ENCODE assay signal across 13 cellular contexts in genomic region chr2:30371772-30372373, GRCh38.
DNase-seq lines count a peak whose midpoint lies in the region; TF ChIP-seq lines count a peak whose summit lies in the region.
"Had no signal": no experiment of that assay in that cellular context is flagged by ENCODE, and none has a peak within 500 bp of the region (broad histone marks: within the 10 kb centered on the region; RNA-seq: fewer than 3 reads in every experiment).

No MANE protein-coding gene starts in this region.

- 18 to 30% methylated on average over 6 of the region's 6 CpGs for WGBS in GM23248 (ENCODE audit: low coverage in 1 of 2, low lambda C conversion rate in 2 of 2, missing lambda C conversion rate in 2 of 2), 2 experiments
- WGBS in esophagus muscularis mucosa = 71% methylated on average over 6 of the region's 6 CpGs

- H4K20me1 ChIP-seq in GM23248 (ENCODE audit: insufficient read depth) = no peaks in the 10 kb centered on the region

- H3K27me3 Mint-ChIP-seq in activated T-cell treated with anti-CD3 and anti-CD28 coated beads, Interleukin-2, amount 50 U/mL, for 24 hours = no peaks in the 10 kb centered on the region
- H3K27me3 Mint-ChIP-seq: central memory CD8-positive, alpha-beta T cell had no signal

- no peak for TF ChIP-seq CTCF in esophagus muscularis mucosa (IDR thresholded peaks at IDR 0.05)
- TF ChIP-seq CTCF in dorsolateral prefrontal cortex (IDR thresholded peaks at IDR 0.05 in 54 of 56, conservative IDR thresholded peaks at IDR 0.05 in 2 of 56; ENCODE audit: low read depth in 1 of 56, partially characterized antibody in 56 of 56) = no peak

- H3K36me3 ChIP-seq in GM23248 (ENCODE audit: low read depth) = no peaks in the 10 kb centered on the region
- no peaks in the 10 kb centered on the region for H3K36me3 ChIP-seq in esophagus muscularis mucosa
- H3K36me3 ChIP-seq: right lobe of liver had no signal

- no peak for DNase-seq in activated T-cell treated with anti-CD3 and anti-CD28 coated beads, Interleukin-2, amount 50 U/mL, for 24 hours
- no peak for DNase-seq in activated T-cell treated with anti-CD3 and anti-CD28 coated beads, Interleukin-2, amount 50 U/mL, for 1 hour
- peak; percentile 84 for DNase-seq in GM23248
- DNase-seq in esophagus muscularis mucosa (ENCODE audit: extremely low spot score) = no peak
- peak; percentile 38 for DNase-seq in stimulated activated CD8-positive, alpha-beta memory T cell treated with anti-CD3 and anti-CD28 coated beads, Interleukin-4, amount 100 ng/mL, for 48 hours
- DNase-seq in D341Med (ENCODE audit: low spot score) = no peak
- no peak for DNase-seq in dorsolateral prefrontal cortex
- no peak for DNase-seq in SW 1271 (lab: John Stamatoyannopoulos, UW)
- DNase-seq: NCI-H2171 treated with DMSO at 0.1 percent for 48 hours, right lobe of liver had no signal

- H3K4me1 Mint-ChIP-seq in activated T-cell treated with anti-CD3 and anti-CD28 coated beads, Interleukin-2, amount 50 U/mL, for 24 hours (ENCODE audit: low read depth) = peaks cover 46% of the 10 kb centered on the region
- H3K4me1 Mint-ChIP-seq: central memory CD8-positive, alpha-beta T cell; neural crest cell had no signal

- H3K27ac ChIP-seq in GM23248 (peak overlapping the region; percentile 92), esophagus muscularis mucosa (replicated peaks in 1 of 4) (peak overlapping the region in 3 of 4 donors; percentile 4 to 42 (median 27)), dorsolateral prefrontal cortex (no peak overlapping the region)
- H3K27ac ChIP-seq: right lobe of liver had no signal

- H3K79me2 ChIP-seq in GM23248 (ENCODE audit: insufficient read depth) = no peaks in the 10 kb centered on the region

- peaks cover 41% of the 10 kb centered on the region for H3F3A ChIP-seq in GM23248 (ENCODE audit: insufficient read depth)

- H3K9me2 ChIP-seq in GM23248 (ENCODE audit: insufficient read depth) = no peaks in the 10 kb centered on the region

- H3K4me2 ChIP-seq in GM23248 (ENCODE audit: unreplicated experiment) = no peak overlapping the region

- no peak overlapping the region for H3K4me3 ChIP-seq in GM23248
- H3K4me3 ChIP-seq in esophagus muscularis mucosa = no peak overlapping the region
- no peak overlapping the region for H3K4me3 ChIP-seq in dorsolateral prefrontal cortex
- H3K4me3 ChIP-seq: right lobe of liver had no signal

- intact Hi-C loops in esophagus muscularis mucosa (cut with DNase I) = no loop called here
- intact Hi-C loops in dorsolateral prefrontal cortex (cut with DNase I) = no loop called here

- TF ChIP-seq EP300 in esophagus muscularis mucosa (IDR thresholded peaks at IDR 0.05) = no peak

- H2AFZ ChIP-seq in GM23248 = no peak overlapping the region

- peak overlapping the region; percentile 78 for H3K27ac Mint-ChIP-seq in activated T-cell treated with anti-CD3 and anti-CD28 coated beads, Interleukin-2, amount 50 U/mL, for 24 hours
- H3K27ac Mint-ChIP-seq: stimulated activated naive B cell treated with anti-CD40 and anti-IgM and Interleukin-4, amounts not matched to agents 10 μg/mL and 1 μg/mL and 100 μg/mL, for 72 hours had no signal

- H3K9me3 Mint-ChIP-seq in activated T-cell treated with anti-CD3 and anti-CD28 coated beads, Interleukin-2, amount 50 U/mL, for 24 hours = no peaks in the 10 kb centered on the region
- H3K9me3 Mint-ChIP-seq: central memory CD8-positive, alpha-beta T cell; neural crest cell had no signal

- TF ChIP-seq POLR2A in esophagus muscularis mucosa (IDR thresholded peaks at IDR 0.05; ENCODE audit: low read depth) = no peak

- H3K36me3 Mint-ChIP-seq in activated T-cell treated with anti-CD3 and anti-CD28 coated beads, Interleukin-2, amount 50 U/mL, for 24 hours (ENCODE audit: low read depth) = no peaks in the 10 kb centered on the region
- H3K36me3 Mint-ChIP-seq: stimulated activated naive B cell treated with anti-CD40 and anti-IgM and Interleukin-4, amounts not matched to agents 10 μg/mL and 1 μg/mL and 100 μg/mL, for 72 hours had no signal

- H3K27me3 ChIP-seq in GM23248 (replicated peaks; ENCODE audit: insufficient read depth) = no peaks in the 10 kb centered on the region
- H3K27me3 ChIP-seq in esophagus muscularis mucosa = no peaks in the 10 kb centered on the region
- peaks cover 0 to 10% (median 0%) of the 10 kb centered on the region in 45 donors for H3K27me3 ChIP-seq in dorsolateral prefrontal cortex
- H3K27me3 ChIP-seq: right lobe of liver had no signal

- peak overlapping the region; percentile 39 for H3K9ac ChIP-seq in GM23248

- H3K4me1 ChIP-seq in GM23248 (ENCODE audit: insufficient read depth) (peaks cover 59% of the 10 kb centered on the region), esophagus muscularis mucosa (peaks cover 6 to 26% (median 20%) of the 10 kb centered on the region in 4 donors)
- H3K4me1 ChIP-seq: right lobe of liver had no signal

- no peak overlapping the region for H3K4me3 Mint-ChIP-seq in activated T-cell treated with anti-CD3 and anti-CD28 coated beads, Interleukin-2, amount 50 U/mL, for 24 hours
- H3K4me3 Mint-ChIP-seq: central memory CD8-positive, alpha-beta T cell; neural crest cell; stimulated activated naive B cell treated with anti-CD40 and anti-IgM and Interleukin-4, amounts not matched to agents 10 μg/mL and 1 μg/mL and 100 μg/mL, for 72 hours had no signal

- no peaks in the 10 kb centered on the region for H3K9me3 ChIP-seq in GM23248 (ENCODE audit: low read depth)
- H3K9me3 ChIP-seq in esophagus muscularis mucosa = no peaks in the 10 kb centered on the region
- H3K9me3 ChIP-seq: right lobe of liver had no signal

- in situ Hi-C loops in GM23248 (cut with MboI) = no loop called here

Comparison
In these comparisons a context has a peak if more than half of its experiments do, and no peak if none do; other contexts are left out.
1. DNase-seq: peak in GM23248 (single experiment) and stimulated activated CD8-positive, alpha-beta memory T cell treated with anti-CD3 and anti-CD28 coated beads, Interleukin-4, amount 100 ng/mL, for 48 hours (single experiment); none in activated T-cell treated with anti-CD3 and anti-CD28 coated beads, Interleukin-2, amount 50 U/mL, for 24 hours (single experiment), activated T-cell treated with anti-CD3 and anti-CD28 coated beads, Interleukin-2, amount 50 U/mL, for 1 hour (single experiment), esophagus muscularis mucosa (single experiment), D341Med (single experiment), dorsolateral prefrontal cortex (0 of 10) and SW 1271 (0 of 2).
2. H3K27ac ChIP-seq: peak in GM23248 (single experiment) and esophagus muscularis mucosa (3 of 4); none in dorsolateral prefrontal cortex (0 of 59).